Comparison of ENCODE assay signal across 1 cellular context in genomic region chr2:74528600-74529356, GRCh38.
TF ChIP-seq lines count a peak whose summit lies in the region.

No MANE protein-coding gene starts in this region.

TF ChIP-seq in endothelial cell of umbilical vein, 7 proteins besides CTCF, POLR2A, EP300 and RAD21:
- TF ChIP-seq MAX (IDR thresholded peaks at IDR 0.05; ENCODE audit: insufficient read depth, insufficient read length) = no peak
- TF ChIP-seq EZH2 (IDR thresholded peaks at IDR 0.05; ENCODE audit: borderline replicate concordance, low read depth, low read length, severe bottlenecking) = no peak
TF ChIP-seq in endothelial cell of umbilical vein: peak in this region for 0.
